In genomic region chr3:194344012-194344411, GRCh38 we compare ENCODE assay signal across 8 cellular contexts. TPM values are rescaled to one million over a fixed set of nuclear protein-coding genes. Genes with fewer than 3 reads are reported as not detected.
DNase-seq lines count a peak whose midpoint lies in the region; ATAC-seq and TF ChIP-seq lines count a peak whose summit lies in the region.

No MANE protein-coding gene starts in this region.

- no peak overlapping the region for H3K27ac ChIP-seq in spleen

- no peak overlapping the region for H3K4me3 ChIP-seq in spleen

- peak; percentile 63 to 92 (median 85) for TF ChIP-seq CTCF in spleen (IDR thresholded peaks at IDR 0.05 in 8 of 11, conservative IDR thresholded peaks at IDR 0.05 in 3 of 11)

- WGBS in spleen, 5 donors: 35 to 43% (median 38%) methylated on average over 9 of the region's 9 CpGs

- no peaks in the 10 kb centered on the region for H3K9me3 ChIP-seq in spleen

- no peak for ATAC-seq in HG03135 (IDR thresholded peaks at IDR 0.05; ENCODE audit: unreplicated experiment)

- H3K27me3 ChIP-seq in spleen (replicated peaks in 1 of 7): peaks cover 0 to 41% (median 0%) of the 10 kb centered on the region in 7 donors

- H3K36me3 ChIP-seq in spleen: no peaks in the 10 kb centered on the region

- DNase-seq in NCI-H446 (lab: John Stamatoyannopoulos, UW): peak; percentile 30 to 70
- no peak for DNase-seq in NCI-H446 treated with DMSO at 0.1 percent for 48 hours (lab: John Stamatoyannopoulos, UW)
- peak; percentile 28 for DNase-seq in LHCN-M2 (ENCODE audit: low read depth)
- DNase-seq in T-helper 2 cell: peak; percentile 29 to 64 (median 58)
- DNase-seq in amygdala (lab: John Stamatoyannopoulos, UW): peak in 49 of 56 donors; percentile 2 to 83 (median 30)
- peak; percentile 34 to 49 for DNase-seq in hippocampal formation (lab: John Stamatoyannopoulos, UW)
- peak; percentile 88 for DNase-seq in spleen

- intact Hi-C loops in spleen (cut with DNase I; ENCODE audit: low total_unique reads): no loop called here

- peaks cover 0 to 7% (median 2%) of the 10 kb centered on the region in 6 donors for H3K4me1 ChIP-seq in spleen

- no peak for TF ChIP-seq POLR2A in spleen (IDR thresholded peaks at IDR 0.05)

RNA-seq across cellular contexts. Expression of gene CPN2, which starts 7.1 kb away (rescaled TPM):
- not detected in 2 replicates for total RNA-seq in LHCN-M2 (2014; rRNA removed)
- not detected for polyA plus RNA-seq in LHCN-M2 (2012)
- 1 to 10 TPM in 1 of 7 donors, under 1 TPM in 6; 0.26 to 4.4 (median 0.47) TPM for total RNA-seq in spleen
- 1 to 10 TPM; 1.0 to 1.7 (median 1.2) TPM for polyA plus RNA-seq in spleen

RNA-seq across cellular contexts. Expression of gene LRRC15, which starts 25.5 kb away (rescaled TPM):
- total RNA-seq in LHCN-M2 (2014; rRNA removed) (0.06 TPM in 2 replicates), spleen (1 to 10 TPM in 1 of 7 donors, under 1 TPM in 5, not detected in 1; 0.09 to 1.1 (median 0.40) TPM)
- 0.04 TPM for polyA plus RNA-seq in LHCN-M2 (2012)
- under 1 TPM; 0.24 to 0.54 (median 0.35) TPM for polyA plus RNA-seq in spleen

RNA-seq across cellular contexts. Expression of gene GP5, which starts 55.1 kb away (rescaled TPM):
- total RNA-seq in LHCN-M2 (2014; rRNA removed) (0.06 TPM in 2 replicates), spleen (1 to 10 TPM in 3 of 7 donors, under 1 TPM in 4; 0.51 to 1.8 (median 0.79) TPM)
- 0.02 TPM for polyA plus RNA-seq in LHCN-M2 (2012)
- under 1 TPM; 0.15 to 0.27 (median 0.16) TPM for polyA plus RNA-seq in spleen
